In the genomic region with DNA sequence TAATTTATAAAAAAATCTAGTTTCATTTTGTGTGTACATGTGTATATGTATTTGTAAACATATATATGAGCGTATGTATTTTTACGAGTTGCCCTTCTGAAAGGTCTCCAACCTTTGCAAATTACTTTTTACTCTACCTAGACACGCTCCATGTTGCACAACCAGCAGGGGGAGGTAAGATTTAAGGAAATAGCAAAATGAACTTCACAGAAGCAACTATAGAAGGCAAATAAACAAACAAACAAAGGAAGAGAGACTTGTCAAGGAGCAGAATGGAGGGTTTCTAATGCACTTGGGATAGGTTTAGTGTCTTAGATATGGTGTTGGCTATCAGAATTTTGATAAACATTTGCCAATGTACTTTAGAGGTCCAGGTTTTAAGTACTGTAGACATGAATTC, we compare ENCODE assay signal across 9 cellular contexts.
DNase-seq lines count a peak whose midpoint lies in the region; ATAC-seq and TF ChIP-seq lines count a peak whose summit lies in the region.
"Had no signal": no experiment of that assay in that cellular context is flagged by ENCODE, and none has a peak within 500 bp of the region (broad histone marks: within the 10 kb centered on the region; RNA-seq: fewer than 3 reads in every experiment).

No MANE protein-coding gene starts in this region.

- peak; percentile 78 for DNase-seq in DMS53 (lab: John Stamatoyannopoulos, UW)
- no peak for DNase-seq in adrenal gland
- peak; percentile 62 for DNase-seq in mesendoderm
- no peak for DNase-seq in aorta
- no peak for DNase-seq in activated CD4-positive, alpha-beta T cell treated with anti-CD3 and anti-CD28 coated beads for 48 hours
- DNase-seq in activated effector memory CD4-positive, alpha-beta T cell treated with anti-CD3 and anti-CD28 coated beads, Interleukin-2, amount 50 U/mL, for 16 hours = no peak
- no peak for DNase-seq in NOMO-1 treated with dmso at 0.1 percent for 144 hours (lab: John Stamatoyannopoulos, UW; ENCODE audit: unreplicated experiment)
- DNase-seq: stimulated activated CD8-positive, alpha-beta memory T cell treated with anti-CD3 and anti-CD28 coated beads, Interleukin-4, amount 100 ng/mL, for 48 hours had no signal

- H2AK5ac ChIP-seq in mesendoderm (ENCODE audit: low read length) = no peak overlapping the region

- no peak overlapping the region for H3K23ac ChIP-seq in mesendoderm (ENCODE audit: low read length)

- no peaks in the 10 kb centered on the region for H3K79me2 ChIP-seq in mesendoderm (ENCODE audit: control insufficient read depth, insufficient read depth, low read length)

- H3K4me3 ChIP-seq in adrenal gland = no peak overlapping the region
- H3K4me3 ChIP-seq in mesendoderm (ENCODE audit: low read length) = no peak overlapping the region
- no peak overlapping the region for H3K4me3 ChIP-seq in aorta (ENCODE audit: low read length in 2 of 2)

- no peak for TF ChIP-seq POLR2A in adrenal gland (IDR thresholded peaks at IDR 0.05)

- TF ChIP-seq CTCF in adrenal gland (IDR thresholded peaks at IDR 0.05) = peak in 5 of 6 experiments; percentile 8 to 42 (median 28)

- no peak overlapping the region for H3K9ac ChIP-seq in mesendoderm (ENCODE audit: low read length)

- 34 to 47% (median 40%) methylated on average over 3 of the region's 3 CpGs for WGBS in adrenal gland, 4 donors
- WGBS in mesendoderm (ENCODE audit: extremely low coverage, insufficient coverage, low lambda C conversion rate) = no CpG with 5 or more reads among the region's 3 CpGs
- WGBS in aorta, 2 donors = 41 to 42% methylated on average over 3 of the region's 3 CpGs

- no peak overlapping the region for H2BK15ac ChIP-seq in mesendoderm (replicated peaks; ENCODE audit: low read depth)

- H2BK5ac ChIP-seq in mesendoderm (ENCODE audit: low read length) = no peak overlapping the region

- TF ChIP-seq RAD21 in Ishikawa (IDR thresholded peaks at IDR 0.05; ENCODE audit: low read depth) = peak; percentile 64

- H2BK120ac ChIP-seq in mesendoderm (ENCODE audit: low read depth, low read length) = no peak overlapping the region

- H3K27ac ChIP-seq in adrenal gland (no peak overlapping the region), mesendoderm (ENCODE audit: low read depth, low read length) (no peak overlapping the region), aorta (ENCODE audit: low read depth in 1 of 2, low read length in 2 of 2) (no peak overlapping the region)

- no peak for ATAC-seq in aorta (ENCODE audit: low FRiP score)

- no peak overlapping the region for H3K4me2 ChIP-seq in mesendoderm (ENCODE audit: low read length)

- H3K9me3 ChIP-seq in adrenal gland (replicated peaks in 1 of 3) (no peaks in the 10 kb centered on the region), aorta (ENCODE audit: control insufficient read depth, low read length) (no peaks in the 10 kb centered on the region)

- no peak overlapping the region for H4K8ac ChIP-seq in mesendoderm (ENCODE audit: low read depth, low read length)

- H3K27me3 ChIP-seq in adrenal gland = no peaks in the 10 kb centered on the region
- H3K27me3 ChIP-seq in mesendoderm (ENCODE audit: insufficient read depth, low read length, poor library complexity) = no peaks in the 10 kb centered on the region
- H3K27me3 ChIP-seq in aorta (ENCODE audit: control insufficient read depth in 1 of 2, insufficient read depth in 2 of 2, low read length in 1 of 2) = no peaks in the 10 kb centered on the region

- intact Hi-C loops in adrenal gland (cut with DNase I) (no loop called here), aorta (cut with DNase I) (no loop called here)

- H3K36me3 ChIP-seq in adrenal gland (replicated peaks in 1 of 2) = no peaks in the 10 kb centered on the region
- no peaks in the 10 kb centered on the region for H3K36me3 ChIP-seq in mesendoderm (ENCODE audit: control insufficient read depth, insufficient read depth, low read length)
- no peaks in the 10 kb centered on the region for H3K36me3 ChIP-seq in aorta (ENCODE audit: control insufficient read depth in 1 of 2, insufficient read depth in 2 of 2, low read length in 1 of 2)

- no peak overlapping the region for H3K4ac ChIP-seq in mesendoderm (ENCODE audit: low read depth, low read length)

- H3K18ac ChIP-seq in mesendoderm (ENCODE audit: low read length) = no peak overlapping the region

- no peak overlapping the region for H3K56ac ChIP-seq in mesendoderm (ENCODE audit: low read length)

- no peaks in the 10 kb centered on the region for H3K79me1 ChIP-seq in mesendoderm (ENCODE audit: low read length)

- H4K5ac ChIP-seq in mesendoderm (ENCODE audit: low read length) = no peak overlapping the region

- H3K4me1 ChIP-seq in adrenal gland (replicated peaks in 1 of 2) (no peaks in the 10 kb centered on the region), mesendoderm (ENCODE audit: control insufficient read depth, low read depth, low read length) (no peaks in the 10 kb centered on the region), aorta (ENCODE audit: control insufficient read depth in 1 of 2, insufficient read depth in 2 of 2, low read length in 2 of 2) (no peaks in the 10 kb centered on the region)

- no peak for TF ChIP-seq EP300 in Ishikawa (IDR thresholded peaks at IDR 0.05; ENCODE audit: borderline replicate concordance)

TF ChIP-seq in Ishikawa, 13 proteins besides CTCF, POLR2A, EP300 and RAD21:
- no peak for TF ChIP-seq FOXM1 (IDR thresholded peaks at IDR 0.05; ENCODE audit: borderline replicate concordance, low read depth)
- no peak for TF ChIP-seq TEAD4 (IDR thresholded peaks at IDR 0.05)
- TF ChIP-seq, protein P1, sequence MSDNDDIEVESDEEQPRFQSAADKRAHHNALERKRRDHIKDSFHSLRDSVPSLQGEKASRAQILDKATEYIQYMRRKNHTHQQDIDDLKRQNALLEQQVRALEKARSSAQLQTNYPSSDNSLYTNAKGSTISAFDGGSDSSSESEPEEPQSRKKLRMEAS (IDR thresholded peaks at IDR 0.05) = no peak
- TF ChIP-seq TAF1 (IDR thresholded peaks at IDR 0.05; ENCODE audit: low read depth) = no peak
- TF ChIP-seq, protein P2, sequence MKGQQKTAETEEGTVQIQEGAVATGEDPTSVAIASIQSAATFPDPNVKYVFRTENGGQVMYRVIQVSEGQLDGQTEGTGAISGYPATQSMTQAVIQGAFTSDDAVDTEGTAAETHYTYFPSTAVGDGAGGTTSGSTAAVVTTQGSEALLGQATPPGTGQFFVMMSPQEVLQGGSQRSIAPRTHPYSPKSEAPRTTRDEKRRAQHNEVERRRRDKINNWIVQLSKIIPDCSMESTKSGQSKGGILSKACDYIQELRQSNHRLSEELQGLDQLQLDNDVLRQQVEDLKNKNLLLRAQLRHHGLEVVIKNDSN (IDR thresholded peaks at IDR 0.05) = no peak
- TF ChIP-seq NFIC (IDR thresholded peaks at IDR 0.05) = no peak
- no peak for TF ChIP-seq YY1 (IDR thresholded peaks at IDR 0.05; ENCODE audit: low read depth)
- TF ChIP-seq, protein P3, sequence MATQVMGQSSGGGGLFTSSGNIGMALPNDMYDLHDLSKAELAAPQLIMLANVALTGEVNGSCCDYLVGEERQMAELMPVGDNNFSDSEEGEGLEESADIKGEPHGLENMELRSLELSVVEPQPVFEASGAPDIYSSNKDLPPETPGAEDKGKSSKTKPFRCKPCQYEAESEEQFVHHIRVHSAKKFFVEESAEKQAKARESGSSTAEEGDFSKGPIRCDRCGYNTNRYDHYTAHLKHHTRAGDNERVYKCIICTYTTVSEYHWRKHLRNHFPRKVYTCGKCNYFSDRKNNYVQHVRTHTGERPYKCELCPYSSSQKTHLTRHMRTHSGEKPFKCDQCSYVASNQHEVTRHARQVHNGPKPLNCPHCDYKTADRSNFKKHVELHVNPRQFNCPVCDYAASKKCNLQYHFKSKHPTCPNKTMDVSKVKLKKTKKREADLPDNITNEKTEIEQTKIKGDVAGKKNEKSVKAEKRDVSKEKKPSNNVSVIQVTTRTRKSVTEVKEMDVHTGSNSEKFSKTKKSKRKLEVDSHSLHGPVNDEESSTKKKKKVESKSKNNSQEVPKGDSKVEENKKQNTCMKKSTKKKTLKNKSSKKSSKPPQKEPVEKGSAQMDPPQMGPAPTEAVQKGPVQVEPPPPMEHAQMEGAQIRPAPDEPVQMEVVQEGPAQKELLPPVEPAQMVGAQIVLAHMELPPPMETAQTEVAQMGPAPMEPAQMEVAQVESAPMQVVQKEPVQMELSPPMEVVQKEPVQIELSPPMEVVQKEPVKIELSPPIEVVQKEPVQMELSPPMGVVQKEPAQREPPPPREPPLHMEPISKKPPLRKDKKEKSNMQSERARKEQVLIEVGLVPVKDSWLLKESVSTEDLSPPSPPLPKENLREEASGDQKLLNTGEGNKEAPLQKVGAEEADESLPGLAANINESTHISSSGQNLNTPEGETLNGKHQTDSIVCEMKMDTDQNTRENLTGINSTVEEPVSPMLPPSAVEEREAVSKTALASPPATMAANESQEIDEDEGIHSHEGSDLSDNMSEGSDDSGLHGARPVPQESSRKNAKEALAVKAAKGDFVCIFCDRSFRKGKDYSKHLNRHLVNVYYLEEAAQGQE (IDR thresholded peaks at IDR 0.05; ENCODE audit: low read depth) = no peak
- TF ChIP-seq TCF12 (IDR thresholded peaks at IDR 0.05; ENCODE audit: low read depth) = no peak
- no peak for TF ChIP-seq CREB1 (IDR thresholded peaks at IDR 0.05; ENCODE audit: low read depth)
- no peak for TF ChIP-seq ZBTB7A (IDR thresholded peaks at IDR 0.05; ENCODE audit: low read depth)
- TF ChIP-seq CEBPB (IDR thresholded peaks at IDR 0.05) = no peak
- TF ChIP-seq EGR1 (IDR thresholded peaks at IDR 0.05) = no peak

Comparison
In these comparisons a context has a peak if more than half of its experiments do, and no peak if none do; other contexts are left out.
1. DNase-seq: peak in DMS53 (single experiment) and mesendoderm (single experiment); none in adrenal gland (0 of 7), aorta (0 of 2), activated CD4-positive, alpha-beta T cell treated with anti-CD3 and anti-CD28 coated beads for 48 hours (single experiment), activated effector memory CD4-positive, alpha-beta T cell treated with anti-CD3 and anti-CD28 coated beads, Interleukin-2, amount 50 U/mL, for 16 hours (single experiment) and NOMO-1 treated with dmso at 0.1 percent for 144 hours (single experiment).